In genomic region chr5:60161340-60161934, GRCh38 we compare ENCODE assay signal across 8 cellular contexts.
DNase-seq lines count a peak whose midpoint lies in the region; ATAC-seq and TF ChIP-seq lines count a peak whose summit lies in the region.

No MANE protein-coding gene starts in this region.

- 61 to 65% methylated on average over 3 of the region's 3 CpGs for WGBS in sigmoid colon, 2 donors

- H3K36me3 ChIP-seq in BJ (ENCODE audit: control insufficient read depth, insufficient read depth, low read length) (no peaks in the 10 kb centered on the region), sigmoid colon (no peaks in the 10 kb centered on the region)

- H3K4me3 ChIP-seq in BJ (ENCODE audit: low read depth, low read length) (no peak overlapping the region), sigmoid colon (no peak overlapping the region)

- H3K27ac Mint-ChIP-seq in activated T-helper 2 cell treated with anti-CD3 and anti-CD28 coated beads, Interferon-gamma antibody, Interleukin-2, Interleukin-4, amounts not matched to agents 10 μg/mL and 5 μg/mL and 100 μg/mL, durations not matched to agents 14 hours and 24 hours and 36 hours, result no peak overlapping the region

- no peaks in the 10 kb centered on the region for H3K27me3 ChIP-seq in BJ (ENCODE audit: control insufficient read depth, insufficient read depth, low read length)
- no peaks in the 10 kb centered on the region for H3K27me3 ChIP-seq in sigmoid colon

- intact Hi-C loops in activated T-helper 2 cell treated with anti-CD3 and anti-CD28 coated beads, Interferon-gamma antibody, Interleukin-2, Interleukin-4, amounts not matched to agents 10 μg/mL and 5 μg/mL and 100 μg/mL, durations not matched to agents 14 hours and 24 hours and 36 hours (cut with micrococcal nuclease), result loop anchor here (5.0 kb wide), 1 partner anchor 349 kb away; no protein-coding TSS in a partner anchor
- intact Hi-C loops in sigmoid colon (cut with DNase I), result no loop called here

- H3K9me3 ChIP-seq in sigmoid colon, result no peaks in the 10 kb centered on the region

- no peak for TF ChIP-seq POLR2A in sigmoid colon (IDR thresholded peaks at IDR 0.05)

- H3K36me3 Mint-ChIP-seq in activated T-helper 2 cell treated with anti-CD3 and anti-CD28 coated beads, Interferon-gamma antibody, Interleukin-2, Interleukin-4, amounts not matched to agents 10 μg/mL and 5 μg/mL and 100 μg/mL, durations not matched to agents 14 hours and 24 hours and 36 hours (ENCODE audit: low read depth), result no peaks in the 10 kb centered on the region

- no peaks in the 10 kb centered on the region for H3K9me3 Mint-ChIP-seq in activated T-helper 2 cell treated with anti-CD3 and anti-CD28 coated beads, Interferon-gamma antibody, Interleukin-2, Interleukin-4, amounts not matched to agents 10 μg/mL and 5 μg/mL and 100 μg/mL, durations not matched to agents 14 hours and 24 hours and 36 hours

- H3K4me3 Mint-ChIP-seq in activated T-helper 2 cell treated with anti-CD3 and anti-CD28 coated beads, Interferon-gamma antibody, Interleukin-2, Interleukin-4, amounts not matched to agents 10 μg/mL and 5 μg/mL and 100 μg/mL, durations not matched to agents 14 hours and 24 hours and 36 hours (ENCODE audit: low read depth), result no peak overlapping the region

- peak; percentile 90 for ATAC-seq in GM18907 (IDR thresholded peaks at IDR 0.05; ENCODE audit: unreplicated experiment)
- peak; percentile 64 for ATAC-seq in HG03521 (IDR thresholded peaks at IDR 0.05; ENCODE audit: unreplicated experiment)
- peak; percentile 59 for ATAC-seq in left lobe of liver

- POLR2A ChIA-PET in BJ (lab: Charles Lee), result no interaction called here

- no peaks in the 10 kb centered on the region for H3K27me3 Mint-ChIP-seq in activated T-helper 2 cell treated with anti-CD3 and anti-CD28 coated beads, Interferon-gamma antibody, Interleukin-2, Interleukin-4, amounts not matched to agents 10 μg/mL and 5 μg/mL and 100 μg/mL, durations not matched to agents 14 hours and 24 hours and 36 hours (ENCODE audit: low read depth)

- no peaks in the 10 kb centered on the region for H3K4me1 Mint-ChIP-seq in activated T-helper 2 cell treated with anti-CD3 and anti-CD28 coated beads, Interferon-gamma antibody, Interleukin-2, Interleukin-4, amounts not matched to agents 10 μg/mL and 5 μg/mL and 100 μg/mL, durations not matched to agents 14 hours and 24 hours and 36 hours (ENCODE audit: low read depth)

- H3K4me1 ChIP-seq in sigmoid colon, result no peaks in the 10 kb centered on the region

- no peak for TF ChIP-seq EP300 in sigmoid colon (IDR thresholded peaks at IDR 0.05)

- no peak overlapping the region for H3K27ac ChIP-seq in sigmoid colon

- CTCF ChIA-PET in BJ (lab: Yijun Ruan, JAX), result interaction anchor here (2.6 kb wide), 1 partner anchor 351 kb away, joined by 15 read pairs; no protein-coding TSS in a partner anchor

- DNase-seq in BJ (ENCODE audit: low read depth) (no peak), SKM-1 treated with dmso at 0.1 percent for 144 hours (lab: John Stamatoyannopoulos, UW; ENCODE audit: unreplicated experiment) (peak; percentile 43), left lobe of liver (ENCODE audit: low spot score) (no peak), sigmoid colon (no peak)
- DNase-seq in activated T-helper 2 cell treated with anti-CD3 and anti-CD28 coated beads, Interferon-gamma antibody, Interleukin-2, Interleukin-4, amounts not matched to agents 10 μg/mL and 5 μg/mL and 100 μg/mL, durations not matched to agents 14 hours and 24 hours and 36 hours (ENCODE audit: low spot score), result no peak
- DNase-seq in activated naive CD4-positive, alpha-beta T cell treated with Interleukin-2 at 50 U/mL for 16 hours, result no peak

- TF ChIP-seq CTCF in BJ (IDR thresholded peaks at IDR 0.05; ENCODE audit: insufficient read depth, low read depth, low read length) (peak; percentile 64), sigmoid colon (IDR thresholded peaks at IDR 0.05) (no peak)
